Comparison of ENCODE assay signal across 10 cellular contexts in genomic region chr2:172438741-172439508, GRCh38. TPM values are rescaled to one million over a fixed set of nuclear protein-coding genes. Genes with fewer than 3 reads are reported as not detected.
DNase-seq lines count a peak whose midpoint lies in the region; ATAC-seq and TF ChIP-seq lines count a peak whose summit lies in the region.
"Had no signal": no experiment of that assay in that cellular context is flagged by ENCODE, and none has a peak within 500 bp of the region (broad histone marks: within the 10 kb centered on the region; RNA-seq: fewer than 3 reads in every experiment).

No MANE protein-coding gene starts in this region.

- peaks cover 42 to 48% of the 10 kb centered on the region in 2 donors for H3K4me1 Mint-ChIP-seq in effector memory CD8-positive, alpha-beta T cell (ENCODE audit: low read depth in 2 of 2)
- peaks cover 0 to 42% (median 36%) of the 10 kb centered on the region in 4 donors for H3K4me1 Mint-ChIP-seq in naive thymus-derived CD8-positive, alpha-beta T cell

- peak overlapping the region; percentile 7 to 30 for H3K4me3 Mint-ChIP-seq in effector memory CD8-positive, alpha-beta T cell
- H3K4me3 Mint-ChIP-seq in naive thymus-derived CD8-positive, alpha-beta T cell = peak overlapping the region in 6 of 10 donors; percentile 24 to 75 (median 68)

- H4K20me1 ChIP-seq in MM.1S (ENCODE audit: insufficient read depth, low read length) = no peaks in the 10 kb centered on the region

- H3K9me3 ChIP-seq in MM.1S (replicated peaks; ENCODE audit: insufficient read depth, low read length) = no peaks in the 10 kb centered on the region

- no peak for ATAC-seq in effector memory CD8-positive, alpha-beta T cell (replicated peaks)
- no peak for ATAC-seq in naive thymus-derived CD8-positive, alpha-beta T cell
- ATAC-seq in HG02884 (IDR thresholded peaks at IDR 0.05; ENCODE audit: unreplicated experiment) (no peak), GM18519 (IDR thresholded peaks at IDR 0.05; ENCODE audit: low FRiP score, unreplicated experiment) (no peak)

- H3K27ac ChIP-seq in MM.1S (ENCODE audit: low read length) = no peak overlapping the region

- H3K4me3 ChIP-seq in MM.1S (ENCODE audit: low read length) = no peak overlapping the region

- no peaks in the 10 kb centered on the region for H3K9me2 ChIP-seq in MM.1S (replicated peaks; ENCODE audit: insufficient read depth, low read length)

- peak overlapping the region in 1 of 2 donors; percentile 66 for H3K27ac Mint-ChIP-seq in effector memory CD8-positive, alpha-beta T cell
- H3K27ac Mint-ChIP-seq in naive thymus-derived CD8-positive, alpha-beta T cell = peak overlapping the region in 6 of 10 donors; percentile 54 to 88 (median 80)

- no peaks in the 10 kb centered on the region for H3K27me3 Mint-ChIP-seq in effector memory CD8-positive, alpha-beta T cell
- H3K27me3 Mint-ChIP-seq in naive thymus-derived CD8-positive, alpha-beta T cell = no peaks in the 10 kb centered on the region

- POLR2A ChIA-PET in naive thymus-derived CD8-positive, alpha-beta T cell (lab: Charles Lee) = interaction anchor here (1.3 to 7.8 kb wide), 6 partner anchors 8 to 34 kb away, joined by 4 to 112 read pairs (median 6); partner anchors contain the start of gene ITGA6

- no peaks in the 10 kb centered on the region for H3K79me2 ChIP-seq in MM.1S (ENCODE audit: low read length)

- H3K36me3 ChIP-seq in MM.1S (replicated peaks; ENCODE audit: insufficient read depth, low read length) = no peaks in the 10 kb centered on the region

- DNase-seq in COLO829 (ENCODE audit: low spot score) = peak; percentile 78
- no peak for DNase-seq in MM.1S
- no peak for DNase-seq in effector memory CD8-positive, alpha-beta T cell
- no peak for DNase-seq in naive thymus-derived CD8-positive, alpha-beta T cell
- DNase-seq in COR-L47 (lab: John Stamatoyannopoulos, UW) = no peak
- DNase-seq in GM10266 (ENCODE audit: extremely low spot score) = no peak
- DNase-seq: NCI-H1092 treated with DMSO at 0.1 percent for 48 hours, T1000 had no signal

- peaks cover 41% of the 10 kb centered on the region for H3K4me1 ChIP-seq in MM.1S (ENCODE audit: low read length)

- H2AFZ ChIP-seq in MM.1S (ENCODE audit: low read length) = no peak overlapping the region

- peaks cover 11% of the 10 kb centered on the region for H3K27me3 ChIP-seq in MM.1S (replicated peaks; ENCODE audit: insufficient read depth, low read length)

- TF ChIP-seq CTCF in MM.1S (IDR thresholded peaks at IDR 0.05; ENCODE audit: low read length) = no peak
- TF ChIP-seq CTCF in GM10266 (IDR thresholded peaks at IDR 0.05; ENCODE audit: control insufficient read depth, insufficient read depth, low read depth, missing control alignments) = no peak

- H3K9me3 Mint-ChIP-seq in effector memory CD8-positive, alpha-beta T cell = no peaks in the 10 kb centered on the region
- H3K9me3 Mint-ChIP-seq in naive thymus-derived CD8-positive, alpha-beta T cell = no peaks in the 10 kb centered on the region

- peak overlapping the region; percentile 61; the same call in 1 of the 2 replicates for H3K4me2 ChIP-seq in MM.1S (ENCODE audit: low read depth, low read length)

- H3K9ac ChIP-seq in MM.1S (ENCODE audit: low read length) = no peak overlapping the region

- H3K36me3 Mint-ChIP-seq in effector memory CD8-positive, alpha-beta T cell (ENCODE audit: insufficient read depth) = peaks cover 9% of the 10 kb centered on the region
- H3K36me3 Mint-ChIP-seq in naive thymus-derived CD8-positive, alpha-beta T cell = peaks cover 0 to 5% (median 0%) of the 10 kb centered on the region in 3 donors

- H3F3A ChIP-seq in MM.1S (ENCODE audit: insufficient read depth, low read length) = peaks cover 23% of the 10 kb centered on the region

RNA-seq across cellular contexts. Expression of gene ITGA6, which starts 11.5 kb away (rescaled TPM):
- total RNA-seq in naive thymus-derived CD8-positive, alpha-beta T cell = 100 to 1,000 TPM; 119 to 127 TPM
- polyA plus RNA-seq in naive thymus-derived CD8-positive, alpha-beta T cell = 10 to 100 TPM; 58.4 to 80.0 (median 64.2) TPM
